Comparison of ENCODE assay signal across 1 cellular context in the genomic region with DNA sequence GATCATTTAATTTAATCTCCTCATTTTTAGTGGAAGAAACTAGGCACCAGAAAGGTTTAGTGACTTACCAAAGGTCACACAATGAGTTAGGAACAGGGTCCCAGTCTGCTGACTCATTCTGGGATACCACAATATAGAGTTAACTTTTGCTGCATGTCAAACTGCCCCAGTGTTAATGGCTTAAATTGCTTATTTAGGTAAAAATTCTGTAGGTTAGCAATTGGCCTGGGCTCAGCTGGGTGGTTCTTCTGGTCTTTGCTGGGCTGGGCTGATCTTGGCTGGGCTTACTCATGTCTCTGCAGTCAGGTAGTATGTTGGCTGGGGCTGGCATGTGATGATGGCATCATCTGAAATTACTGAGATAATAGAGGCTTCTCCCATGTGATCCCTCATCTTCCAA.
TF ChIP-seq lines count a peak whose summit lies in the region.

No MANE protein-coding gene starts in this region.

TF ChIP-seq in GM23338, 12 proteins besides CTCF, POLR2A, EP300 and RAD21 (continued from another document):
- TF ChIP-seq, protein P1, sequence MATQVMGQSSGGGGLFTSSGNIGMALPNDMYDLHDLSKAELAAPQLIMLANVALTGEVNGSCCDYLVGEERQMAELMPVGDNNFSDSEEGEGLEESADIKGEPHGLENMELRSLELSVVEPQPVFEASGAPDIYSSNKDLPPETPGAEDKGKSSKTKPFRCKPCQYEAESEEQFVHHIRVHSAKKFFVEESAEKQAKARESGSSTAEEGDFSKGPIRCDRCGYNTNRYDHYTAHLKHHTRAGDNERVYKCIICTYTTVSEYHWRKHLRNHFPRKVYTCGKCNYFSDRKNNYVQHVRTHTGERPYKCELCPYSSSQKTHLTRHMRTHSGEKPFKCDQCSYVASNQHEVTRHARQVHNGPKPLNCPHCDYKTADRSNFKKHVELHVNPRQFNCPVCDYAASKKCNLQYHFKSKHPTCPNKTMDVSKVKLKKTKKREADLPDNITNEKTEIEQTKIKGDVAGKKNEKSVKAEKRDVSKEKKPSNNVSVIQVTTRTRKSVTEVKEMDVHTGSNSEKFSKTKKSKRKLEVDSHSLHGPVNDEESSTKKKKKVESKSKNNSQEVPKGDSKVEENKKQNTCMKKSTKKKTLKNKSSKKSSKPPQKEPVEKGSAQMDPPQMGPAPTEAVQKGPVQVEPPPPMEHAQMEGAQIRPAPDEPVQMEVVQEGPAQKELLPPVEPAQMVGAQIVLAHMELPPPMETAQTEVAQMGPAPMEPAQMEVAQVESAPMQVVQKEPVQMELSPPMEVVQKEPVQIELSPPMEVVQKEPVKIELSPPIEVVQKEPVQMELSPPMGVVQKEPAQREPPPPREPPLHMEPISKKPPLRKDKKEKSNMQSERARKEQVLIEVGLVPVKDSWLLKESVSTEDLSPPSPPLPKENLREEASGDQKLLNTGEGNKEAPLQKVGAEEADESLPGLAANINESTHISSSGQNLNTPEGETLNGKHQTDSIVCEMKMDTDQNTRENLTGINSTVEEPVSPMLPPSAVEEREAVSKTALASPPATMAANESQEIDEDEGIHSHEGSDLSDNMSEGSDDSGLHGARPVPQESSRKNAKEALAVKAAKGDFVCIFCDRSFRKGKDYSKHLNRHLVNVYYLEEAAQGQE (IDR thresholded peaks at IDR 0.05; ENCODE audit: unreplicated experiment), result no peak
